Comparison of ENCODE assay signal across 26 cellular contexts in the genomic region with DNA sequence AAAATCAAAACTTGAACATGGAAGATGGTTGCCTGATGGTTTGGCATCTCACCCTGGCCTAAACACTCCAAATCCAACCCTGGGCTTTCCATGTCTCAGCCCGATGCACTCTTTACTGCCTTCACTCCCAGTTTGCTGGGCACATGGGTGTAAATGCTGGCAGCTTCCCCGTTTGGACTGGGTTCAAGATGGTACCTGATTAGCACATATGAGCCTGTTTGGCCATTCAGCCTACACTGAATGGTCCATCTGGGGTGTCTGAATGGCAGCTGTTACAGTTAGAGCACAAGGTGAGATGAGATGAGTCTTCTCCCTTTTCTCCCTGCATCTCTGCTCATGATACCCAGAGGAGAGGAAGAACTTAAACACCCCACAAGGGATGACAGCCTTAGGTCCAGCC. TPM values are rescaled to one million over a fixed set of nuclear protein-coding genes. Genes with fewer than 3 reads are reported as not detected.
DNase-seq lines count a peak whose midpoint lies in the region; ATAC-seq, FAIRE-seq and TF ChIP-seq lines count a peak whose summit lies in the region.
"Had no signal": no experiment of that assay in that cellular context is flagged by ENCODE, and none has a peak within 500 bp of the region (broad histone marks: within the 10 kb centered on the region; RNA-seq: fewer than 3 reads in every experiment).

No MANE protein-coding gene starts in this region.

- WGBS in H1 (ENCODE audit: extremely low coverage in 1 of 2, insufficient coverage in 1 of 2, insufficient read length in 1 of 2, insufficient replicate concordance in 2 of 2, low coverage in 1 of 2, low lambda C conversion rate in 2 of 2, missing lambda C conversion rate in 1 of 2), 2 experiments, result 85% methylated on average over 2 of the region's 2 CpGs; no CpG with 5 or more reads in 1 of the 2 experiments
- 45 to 52% methylated on average over 2 of the region's 2 CpGs for WGBS in transverse colon (ENCODE audit: low coverage in 1 of 2), 2 donors

- H3K4me1 ChIP-seq in H1 (replicated peaks in 1 of 4; ENCODE audit: control insufficient read depth in 3 of 4, insufficient read depth in 4 of 4, low read length in 3 of 4), result peaks cover 12 to 21% (median 21%) of the 10 kb centered on the region in 4 experiments
- H3K4me1 ChIP-seq in transverse colon, result peaks cover 15 to 27% (median 23%) of the 10 kb centered on the region in 4 donors
- H3K4me1 ChIP-seq: Caco-2 had no signal

- no peak for TF ChIP-seq POLR2A in H1 (IDR thresholded peaks at IDR 0.05; ENCODE audit: control extremely low read depth in 1 of 2, low read depth in 2 of 2, low read length in 2 of 2)
- TF ChIP-seq POLR2A in transverse colon (IDR thresholded peaks at IDR 0.05), result no peak

- intact Hi-C loops in transverse colon (cut with DNase I; ENCODE audit: low total_unique reads), result no loop called here

- no peak for FAIRE-seq in H1 (lab: Jason Lieb, UNC)
- FAIRE-seq: endometrium, K562 had no signal

- H4K91ac ChIP-seq in H1 (replicated peaks; ENCODE audit: insufficient read length, low read length), result no peak overlapping the region

- H3K4me3 ChIP-seq in H1 (ENCODE audit: extremely low read depth in 1 of 4, insufficient read depth in 2 of 4, low read depth in 3 of 4, low read length in 4 of 4) (no peak overlapping the region), transverse colon (no peak overlapping the region)
- H3K4me3 ChIP-seq: gastroesophageal sphincter, hepatocyte, K562, lower lobe of right lung had no signal

- H3K9me3 ChIP-seq in H1 (ENCODE audit: insufficient read depth in 2 of 2, low read depth in 1 of 2, low read length in 1 of 2), result no peaks in the 10 kb centered on the region
- H3K9me3 ChIP-seq in transverse colon, result no peaks in the 10 kb centered on the region
- H3K9me3 ChIP-seq: gastroesophageal sphincter, lower lobe of right lung had no signal

- DNase-seq in NCI-H2029 treated with DMSO at 0.1 percent for 48 hours (lab: John Stamatoyannopoulos, UW), result peak; percentile 29
- no peak for DNase-seq in NCI-H2029 (lab: John Stamatoyannopoulos, UW)
- DNase-seq in NCI-H446 treated with DMSO at 0.1 percent for 48 hours (lab: John Stamatoyannopoulos, UW), result peak; percentile 40
- no peak for DNase-seq in H1 (ENCODE audit: low read depth in 1 of 2, low spot score in 2 of 2)
- DNase-seq in transverse colon, result no peak
- no peak for DNase-seq in NCI-H1105 (lab: John Stamatoyannopoulos, UW)
- no peak for DNase-seq in mucosa of gallbladder (ENCODE audit: low spot score)
- DNase-seq: activated effector memory CD4-positive, alpha-beta T cell treated with anti-CD3 and anti-CD28 coated beads, Interleukin-2, amount 50 U/mL, for 16 hours; activated naive CD8-positive, alpha-beta T cell treated with anti-CD3 and anti-CD28 coated beads, Interleukin-2, amount 10 ng/mL, durations not matched to agents 7 days and 5 days; activated T-cell treated with anti-CD3 and anti-CD28 coated beads, Interleukin-2, amount 50 U/mL, for 24 hours; Caco-2; GF-D8; natural killer cell; NCI-H510A; NK-92 treated with Interleukin-12 subunit alpha and Interleukin-12 subunit beta, amount 100 ng/mL, for 24 hours; PC-3; stimulated activated CD4-positive, alpha-beta T cell treated with anti-CD3 and anti-CD28 coated beads, Interleukin-15, amount 100 ng/mL, for 24 hours; stimulated activated CD4-positive, alpha-beta T cell treated with anti-CD3 and anti-CD28 coated beads, Interleukin-4, amount 100 ng/mL, for 4 hours; T-helper 17 cell had no signal

- H4K20me1 ChIP-seq in H1 (replicated peaks in 1 of 2; ENCODE audit: control insufficient read depth in 1 of 2, insufficient read depth in 2 of 2, low read length in 2 of 2), result peaks cover 13 to 31% of the 10 kb centered on the region in 2 experiments

- H2BK120ac ChIP-seq in H1 (replicated peaks; ENCODE audit: low read depth, low read length), result no peak overlapping the region

- POLR2A ChIA-PET in H1 (lab: Charles Lee; ENCODE audit: partially characterized antibody), result no interaction called here

- CTCF ChIA-PET in H1 (lab: Charles Lee; ENCODE audit: partially characterized antibody), result interaction anchor here (1.8 kb wide), 2 partner anchors 11 to 78 kb away, joined by 6 to 8 read pairs; no protein-coding TSS in a partner anchor

- no peak overlapping the region for H2BK5ac ChIP-seq in H1 (ENCODE audit: low read depth, low read length)

- peaks cover 4% of the 10 kb centered on the region; the same call in 1 of the 2 replicates for H3K23me2 ChIP-seq in H1 (ENCODE audit: low read depth, low read length)

- H3K79me1 ChIP-seq in H1 (ENCODE audit: low read depth, low read length), result peaks cover 2% of the 10 kb centered on the region

- H2AK5ac ChIP-seq in H1 (ENCODE audit: low read depth, low read length), result no peak overlapping the region

- no peak overlapping the region for H3K9ac ChIP-seq in H1 (replicated peaks in 1 of 4; ENCODE audit: extremely low read depth in 1 of 4, low read depth in 3 of 4, low read length in 3 of 4)

- no peak overlapping the region for H3K56ac ChIP-seq in H1 (replicated peaks; ENCODE audit: insufficient read length, low read depth, low read length)

- H3K23ac ChIP-seq in H1 (ENCODE audit: insufficient read length), result no peak overlapping the region

- H2BK12ac ChIP-seq in H1 (ENCODE audit: low read depth, low read length), result peak overlapping the region; percentile 29; the same call in 1 of the 2 replicates

- peak overlapping the region in 1 of 2 experiments; percentile 85; a peak in 2 of 4 replicates for H3K4me2 ChIP-seq in H1 (ENCODE audit: insufficient read depth in 1 of 2, low read depth in 2 of 2, low read length in 2 of 2)
- H3K4me2 ChIP-seq: hepatocyte had no signal

- no peaks in the 10 kb centered on the region; a peak in 1 of 8 replicates for H3K36me3 ChIP-seq in H1 (ENCODE audit: control insufficient read depth in 2 of 4, insufficient read depth in 4 of 4, low read length in 3 of 4)
- no peaks in the 10 kb centered on the region for H3K36me3 ChIP-seq in transverse colon
- H3K36me3 ChIP-seq: gastroesophageal sphincter, lower lobe of right lung had no signal

- H3K79me2 ChIP-seq in H1 (ENCODE audit: control insufficient read depth in 1 of 2, insufficient read depth in 2 of 2, low read length in 2 of 2), result peaks cover 0 to 15% of the 10 kb centered on the region in 2 experiments; a peak in 3 of 4 replicates

- no peak overlapping the region for H3K18ac ChIP-seq in H1 (ENCODE audit: extremely low read depth, low read length)

- TF ChIP-seq RAD21 in H1 (IDR thresholded peaks at IDR 0.05 in 1 of 2, conservative IDR thresholded peaks at IDR 0.05 in 1 of 2; ENCODE audit: low read depth in 2 of 2, low read length in 2 of 2), result no peak

- no peak overlapping the region for H2AFZ ChIP-seq in H1 (ENCODE audit: low read length)
- H2AFZ ChIP-seq: hepatocyte had no signal

- H2BK20ac ChIP-seq in H1 (ENCODE audit: low read length), result no peak overlapping the region

- TF ChIP-seq EP300 in H1 (IDR thresholded peaks at IDR 0.05; ENCODE audit: borderline replicate concordance in 1 of 2, low read depth in 2 of 2, low read length in 2 of 2) (no peak), transverse colon (IDR thresholded peaks at IDR 0.05; ENCODE audit: low read depth) (no peak)

- no peak overlapping the region for H3K14ac ChIP-seq in H1 (ENCODE audit: insufficient read length)

- in situ Hi-C loops in transverse colon (cut with MboI; ENCODE audit: low pct_ligation_motif_present in 1 of 4, low pct_unique_long_range_greater_than_20kb in 1 of 4, low sequenced_read_pairs in 3 of 4), result no loop called here

- no peak for ATAC-seq in GM19395 (IDR thresholded peaks at IDR 0.05; ENCODE audit: unreplicated experiment)
- ATAC-seq: K562, natural killer cell, PC-3, T-helper 17 cell had no signal

- H3K27ac ChIP-seq in H1 (ENCODE audit: low read depth, low read length) (no peak overlapping the region), transverse colon (peak overlapping the region; percentile 36 to 58 (median 52))
- H3K27ac ChIP-seq: 22Rv1, hepatocyte, lower lobe of right lung had no signal

- no peak overlapping the region for H2BK15ac ChIP-seq in H1 (ENCODE audit: low read length)

- H4K5ac ChIP-seq in H1 (ENCODE audit: insufficient read length, low read depth, low read length), result no peak overlapping the region

- H3K27me3 ChIP-seq in H1 (replicated peaks in 1 of 4; ENCODE audit: control insufficient read depth in 3 of 4, extremely low read depth in 1 of 4, insufficient read depth in 3 of 4, low read length in 3 of 4) (peaks cover 0 to 23% (median 11%) of the 10 kb centered on the region in 4 experiments; a peak in 5 of 7 replicates), transverse colon (no peaks in the 10 kb centered on the region)
- H3K27me3 ChIP-seq: gastroesophageal sphincter, hepatocyte had no signal

- H3K4ac ChIP-seq in H1 (replicated peaks; ENCODE audit: insufficient read length, low read depth, low read length), result no peak overlapping the region

- TF ChIP-seq CTCF in H1 (IDR thresholded peaks at IDR 0.05; ENCODE audit: control extremely low read depth in 1 of 3, insufficient read depth in 1 of 3, low read depth in 1 of 3, low read length in 3 of 3), result no peak
- no peak for TF ChIP-seq CTCF in transverse colon (IDR thresholded peaks at IDR 0.05)

- H4K8ac ChIP-seq in H1 (ENCODE audit: extremely low read depth, insufficient read depth, low read length), result no peak overlapping the region

TF ChIP-seq in H1, 55 proteins besides CTCF, POLR2A, EP300 and RAD21:
- no peak for TF ChIP-seq BRCA1 (IDR thresholded peaks at IDR 0.05; ENCODE audit: low read depth, low read length)
- TF ChIP-seq SRF (IDR thresholded peaks at IDR 0.05; ENCODE audit: low read depth, low read length), result no peak
- TF ChIP-seq EZH2 (IDR thresholded peaks at IDR 0.05; ENCODE audit: low read depth, low read length, severe bottlenecking), result no peak
- TF ChIP-seq RXRA (IDR thresholded peaks at IDR 0.05; ENCODE audit: insufficient read depth, low read depth, low read length), result no peak
- TF ChIP-seq PHF8 (conservative IDR thresholded peaks at IDR 0.05; ENCODE audit: low read depth, low read length), result no peak
- no peak for TF ChIP-seq NANOG (IDR thresholded peaks at IDR 0.05; ENCODE audit: insufficient read depth, low read depth, low read length, poor library complexity, severe bottlenecking)
- TF ChIP-seq GTF2F1 (IDR thresholded peaks at IDR 0.05; ENCODE audit: borderline replicate concordance, low read depth, low read length), result no peak

RNA-seq across cellular contexts. Expression of a gene that starts 37.1 kb away (rescaled TPM):
- 34.0 and 34.5 TPM in 2 replicates for total RNA-seq in H1 (2021; fragmentation: NEBNext Ultra II Directional; extraction: Animal tissue kit (Norgen Biotek cat#: 25700))
- 13.0 and 14.3 TPM in 2 replicates for polyA plus RNA-seq in H1 (2011; rRNA removed)
- 8.8 TPM for polyA plus RNA-seq in H1 (2011; cell fraction: cytosol; rRNA removed)
- polyA plus RNA-seq in H1 (2011; cell fraction: nucleus; rRNA removed), result 18.9 TPM
- polyA plus RNA-seq in H1 (2012, experiment 1 of 2), result 25.9 to 30.4 TPM (median 28.8 TPM) in 4 replicates
- 9.3 TPM for polyA plus RNA-seq in H1 (2012, experiment 2 of 2)
- 32.2 TPM for polyA plus RNA-seq in H1 (2013, experiment 1 of 2)
- polyA plus RNA-seq in H1 (2013, experiment 2 of 2), result 31.1 TPM
- polyA minus RNA-seq in H1 (2011; rRNA and poly(A)+ RNA removed), result 19.2 and 23.2 TPM in 2 replicates
- polyA minus RNA-seq in H1 (2011; cell fraction: cytosol; rRNA and poly(A)+ RNA removed), result 16.1 TPM
- 54.9 TPM for polyA minus RNA-seq in H1 (2011; cell fraction: nucleus; rRNA and poly(A)+ RNA removed)
- total RNA-seq in transverse colon (10 to 100 TPM; 12.3 to 28.8 (median 21.0) TPM), mucosa of gallbladder (16.3 TPM)

Comparison
In these comparisons a context has a peak if more than half of its experiments do, and no peak if none do; other contexts are left out.
1. DNase-seq: peak in NCI-H2029 treated with DMSO at 0.1 percent for 48 hours (single experiment) and NCI-H446 treated with DMSO at 0.1 percent for 48 hours (single experiment); none in NCI-H2029 (single experiment), H1 (0 of 2), transverse colon (single experiment), NCI-H1105 (single experiment) and mucosa of gallbladder (single experiment).